8 cellular contexts compared by ENCODE assay signal in genomic region chr3:71064976-71065763, GRCh38.
DNase-seq lines count a peak whose midpoint lies in the region; ATAC-seq and TF ChIP-seq lines count a peak whose summit lies in the region.

No MANE protein-coding gene starts in this region.

- CTCF ChIA-PET in AG04449 (lab: Yijun Ruan, JAX), result no interaction called here

- H3K4me3 ChIP-seq in AG04449 (ENCODE audit: low read depth, low read length), result peak overlapping the region; percentile 66

- peak; percentile 27 for ATAC-seq in GM19452 (IDR thresholded peaks at IDR 0.05; ENCODE audit: unreplicated experiment)
- ATAC-seq in HG03342 (IDR thresholded peaks at IDR 0.05; ENCODE audit: unreplicated experiment), result no peak

- no peak for DNase-seq in AG04449 (ENCODE audit: low read depth, low spot score)
- DNase-seq in NAMALWA (ENCODE audit: low spot score), result peak; percentile 60
- peak; percentile 73 for DNase-seq in activated CD4-positive, alpha-beta T cell treated with anti-CD3 and anti-CD28 coated beads, Interleukin-2, amount 50 U/mL, for 1 hour
- peak; percentile 78 for DNase-seq in ecto neural progenitor cell (ENCODE audit: low spot score)
- peak; percentile 62 to 63 for DNase-seq in lung microvascular endothelial cell (ENCODE audit: low read depth in 2 of 2)
- peak; percentile 18 for DNase-seq in stimulated activated CD8-positive, alpha-beta memory T cell treated with anti-CD3 and anti-CD28 coated beads, Interleukin-15, amount 100 ng/mL, for 1 hour (ENCODE audit: low read depth)

- POLR2A ChIA-PET in AG04449 (lab: Yijun Ruan, JAX), result interaction anchor here (1.1 kb wide), 1 partner anchor 12 kb away, joined by 4 read pairs; no protein-coding TSS in a partner anchor

- no peak for TF ChIP-seq CTCF in AG04449 (IDR thresholded peaks at IDR 0.05; ENCODE audit: insufficient read depth, low read length, missing control alignments)
